In the genomic region with DNA sequence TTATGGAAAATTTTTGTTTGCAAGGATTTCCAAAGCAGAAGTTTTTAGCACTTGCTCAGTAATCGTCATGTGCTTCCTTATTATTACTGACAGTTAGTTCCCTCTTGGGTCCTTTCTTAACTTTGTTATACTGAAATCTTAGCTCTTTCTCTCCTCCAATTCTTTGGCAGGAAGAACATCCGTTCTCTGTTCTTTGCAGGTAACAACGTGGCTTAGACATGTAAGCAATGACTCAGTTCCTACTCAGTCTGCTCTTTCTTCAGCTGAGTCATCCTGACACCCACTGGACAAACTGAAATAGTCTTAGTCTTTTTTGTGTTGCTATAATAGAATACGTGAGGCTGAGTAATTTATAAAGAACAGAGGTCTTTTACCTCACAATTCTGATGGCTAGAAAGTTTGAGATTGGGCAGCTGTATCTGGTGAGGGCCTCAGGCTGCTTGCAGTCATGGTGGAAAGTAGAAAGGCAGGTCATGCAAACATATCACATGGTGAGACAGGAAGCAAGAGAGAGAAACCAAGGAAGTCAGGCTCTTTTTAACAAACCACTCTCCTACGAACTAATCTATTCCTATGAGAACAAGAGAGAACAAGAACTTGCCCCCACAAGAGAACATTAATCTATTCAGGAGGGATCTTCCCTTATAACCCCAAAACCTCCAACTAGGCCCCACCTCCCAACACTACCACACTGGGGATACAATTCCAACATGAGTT, we compare ENCODE assay signal across 8 cellular contexts. TPM values are rescaled to one million over a fixed set of nuclear protein-coding genes. Genes with fewer than 3 reads are reported as not detected.
DNase-seq lines count a peak whose midpoint lies in the region; FAIRE-seq and TF ChIP-seq lines count a peak whose summit lies in the region.

No MANE protein-coding gene starts in this region.

- DNase-seq in GM12865 (ENCODE audit: low read depth) (peak; percentile 81), H54 (ENCODE audit: insufficient read length, low spot score) (peak; percentile 39), LNCaP clone FGC (ENCODE audit: low read depth) (peak; percentile 46), activated T-cell treated with anti-CD3 and anti-CD28 coated beads for 48 hours (ENCODE audit: low read depth) (peak; percentile 36), germinal center (ENCODE audit: low spot score) (peak; percentile 13), occipital lobe (lab: John Stamatoyannopoulos, UW) (no peak), NCI-H2171 (lab: John Stamatoyannopoulos, UW) (no peak)
- DNase-seq in stimulated activated CD4-positive, alpha-beta T cell treated with anti-CD3 and anti-CD28 coated beads, TNF-alpha, amount 100 ng/mL, for 48 hours (ENCODE audit: low read depth in 3 of 3): peak in 2 of 3 donors; percentile 27 to 38

- peak; percentile 12 for TF ChIP-seq CTCF in GM12865 (IDR thresholded peaks at IDR 0.05; ENCODE audit: insufficient read depth, low read depth, low read length, missing control alignments)
- peak; percentile 48 for TF ChIP-seq CTCF in LNCaP clone FGC (IDR thresholded peaks at IDR 0.05; ENCODE audit: control insufficient read depth, extremely low read depth, insufficient read depth)

- no peak for TF ChIP-seq POLR2A in H54 (IDR thresholded peaks at IDR 0.05; ENCODE audit: low read depth, low read length)

- peak; percentile 88 for FAIRE-seq in H54 (lab: Jason Lieb, UNC)

- H3K4me3 ChIP-seq in GM12865 (ENCODE audit: low read depth, low read length) (no peak overlapping the region), LNCaP clone FGC (ENCODE audit: low read depth, low read length) (no peak overlapping the region)

RNA-seq across cellular contexts. Expression of a gene that starts 49.2 kb away (rescaled TPM):
- not detected for total RNA-seq in occipital lobe

Comparison
In these comparisons a context has a peak if more than half of its experiments do, and no peak if none do; other contexts are left out.
1. DNase-seq: peak in GM12865 (single experiment), H54 (single experiment), LNCaP clone FGC (single experiment), activated T-cell treated with anti-CD3 and anti-CD28 coated beads for 48 hours (single experiment), germinal center (single experiment) and stimulated activated CD4-positive, alpha-beta T cell treated with anti-CD3 and anti-CD28 coated beads, TNF-alpha, amount 100 ng/mL, for 48 hours (2 of 3); none in occipital lobe (single experiment) and NCI-H2171 (single experiment).